Comparison of ENCODE assay signal across 22 cellular contexts in the genomic region with DNA sequence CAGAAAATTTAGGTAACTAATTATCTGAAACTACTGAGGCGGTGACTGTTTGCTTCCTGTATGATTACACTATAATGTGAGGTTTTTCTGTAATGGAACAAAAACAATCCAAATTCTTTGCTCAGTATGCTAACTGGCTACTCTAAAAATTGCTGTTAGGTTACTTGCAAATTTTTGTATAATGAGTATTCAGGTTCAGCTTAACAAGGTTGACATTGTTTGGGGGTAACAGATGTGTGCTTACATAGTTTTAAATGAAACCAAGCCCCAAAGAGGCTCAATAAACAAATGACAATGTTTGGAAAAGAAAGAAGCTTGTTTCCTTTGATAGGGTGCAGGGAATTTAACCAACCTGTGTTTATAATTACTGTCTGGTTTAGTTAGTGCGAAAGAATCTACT.
DNase-seq lines count a peak whose midpoint lies in the region; ATAC-seq, FAIRE-seq and TF ChIP-seq lines count a peak whose summit lies in the region.
"Had no signal": no experiment of that assay in that cellular context is flagged by ENCODE, and none has a peak within 500 bp of the region (broad histone marks: within the 10 kb centered on the region; RNA-seq: fewer than 3 reads in every experiment).

No MANE protein-coding gene starts in this region.

- no peak overlapping the region for H2BK120ac ChIP-seq in mesenchymal stem cell (ENCODE audit: low read depth, low read length)

- in situ Hi-C loops in brain microvascular endothelial cell (cut with HindIII; ENCODE audit: low pct_ligation_motif_present, low sequenced_read_pairs): no loop called here

- no peak for ATAC-seq in HG02571 (IDR thresholded peaks at IDR 0.05; ENCODE audit: unreplicated experiment)
- ATAC-seq: natural killer cell; stimulated activated effector memory CD8-positive, alpha-beta T cell treated with anti-CD3 and anti-CD28 coated beads, Interleukin-12 subunit alpha, Interleukin-12 subunit beta, amount 100 ng/mL, for 72 hours had no signal

- no peak overlapping the region for H4K91ac ChIP-seq in mesenchymal stem cell (ENCODE audit: low read length)

- TF ChIP-seq CTCF in BJ (IDR thresholded peaks at IDR 0.05; ENCODE audit: insufficient read depth, low read depth, low read length) (no peak), brain microvascular endothelial cell (IDR thresholded peaks at IDR 0.05; ENCODE audit: low read depth, low read length, missing control alignments) (no peak), kidney (IDR thresholded peaks at IDR 0.05; ENCODE audit: borderline replicate concordance, extremely low read depth, insufficient read depth) (no peak)

- H3K4ac ChIP-seq in mesenchymal stem cell (ENCODE audit: low read depth in 1 of 2, low read length in 2 of 2): no peak overlapping the region

- H3K9me3 ChIP-seq in mesenchymal stem cell (ENCODE audit: control insufficient read depth, low read length): no peaks in the 10 kb centered on the region
- H3K9me3 ChIP-seq in kidney (ENCODE audit: control insufficient read depth in 1 of 2, low read length in 2 of 2): no peaks in the 10 kb centered on the region
- H3K9me3 ChIP-seq: BLaER1, spleen, thyroid gland had no signal

- FAIRE-seq in kidney (lab: Jason Lieb, UNC): no peak
- FAIRE-seq: colon, H1 had no signal

- no peak overlapping the region for H4K8ac ChIP-seq in mesenchymal stem cell (ENCODE audit: low read length)

- POLR2A ChIA-PET in BJ (lab: Charles Lee): interaction anchor here (0.5 to 0.6 kb wide), 2 partner anchors 325 to 328 kb away, joined by 3 read pairs; no protein-coding TSS in a partner anchor

- no peak overlapping the region for H2BK15ac ChIP-seq in mesenchymal stem cell (ENCODE audit: low read depth, poor library complexity, severe bottlenecking)

- no peak overlapping the region for H2AFZ ChIP-seq in mesenchymal stem cell (ENCODE audit: low read depth, low read length)

- no CpG with 5 or more reads among the region's 2 CpGs for WGBS in mesenchymal stem cell

- CTCF ChIA-PET in BJ (lab: Yijun Ruan, JAX): no interaction called here

- H3K18ac ChIP-seq in mesenchymal stem cell (ENCODE audit: low read depth in 1 of 2, low read length in 2 of 2): no peak overlapping the region

- intact Hi-C loops in kidney (cut with DNase I): no loop called here

- H3K14ac ChIP-seq in mesenchymal stem cell (ENCODE audit: low read length in 2 of 2): no peak overlapping the region

- no peak overlapping the region for H2BK12ac ChIP-seq in mesenchymal stem cell (ENCODE audit: low read length in 2 of 2)

- H3K9ac ChIP-seq in mesenchymal stem cell (ENCODE audit: low read length) (no peak overlapping the region), kidney (ENCODE audit: low read length in 2 of 2) (no peak overlapping the region)
- H3K9ac ChIP-seq: BLaER1 had no signal

- no peaks in the 10 kb centered on the region for H3K4me1 ChIP-seq in mesenchymal stem cell (ENCODE audit: control insufficient read depth, insufficient read depth, low read depth, low read length)
- no peaks in the 10 kb centered on the region for H3K4me1 ChIP-seq in kidney (ENCODE audit: control insufficient read depth in 1 of 2, insufficient read depth in 1 of 2, low read depth in 1 of 2, low read length in 2 of 2)
- H3K4me1 ChIP-seq: BLaER1, spleen had no signal

- H3K27ac ChIP-seq in brain microvascular endothelial cell (peak overlapping the region; percentile 7), mesenchymal stem cell (ENCODE audit: low read length, poor library complexity, severe bottlenecking) (peak overlapping the region; percentile 93), kidney (ENCODE audit: low read depth in 2 of 2, low read length in 2 of 2) (no peak overlapping the region)
- H3K27ac ChIP-seq: BLaER1, spleen had no signal

- H2BK5ac ChIP-seq in mesenchymal stem cell (ENCODE audit: low read depth, low read length, poor library complexity, severe bottlenecking): no peak overlapping the region

- H3K4me2 ChIP-seq in mesenchymal stem cell (ENCODE audit: low read length, poor library complexity, severe bottlenecking): no peak overlapping the region
- H3K4me2 ChIP-seq: BLaER1 had no signal

- H3K79me1 ChIP-seq in mesenchymal stem cell (replicated peaks; ENCODE audit: low read length, poor library complexity, severe bottlenecking): no peaks in the 10 kb centered on the region

- peak; percentile 58 for DNase-seq in BJ (ENCODE audit: low read depth)
- peak; percentile 75 for DNase-seq in M059J (ENCODE audit: low read depth)
- no peak for DNase-seq in brain microvascular endothelial cell
- peak; percentile 43 for DNase-seq in mesenchymal stem cell
- DNase-seq in kidney: no peak
- no peak for DNase-seq in SK-N-DZ (ENCODE audit: low spot score)
- DNase-seq in pons (ENCODE audit: low spot score): no peak
- DNase-seq: activated CD4-positive, CD25-positive, alpha-beta regulatory T cell; amygdala; DMS 273 treated with DMSO at 0.1 percent for 48 hours; Karpas-422; natural killer cell; NCI-H146; NCI-H345; SHP77; spleen; thyroid gland had no signal

- H3K36me3 ChIP-seq in BJ (ENCODE audit: control insufficient read depth, insufficient read depth, low read length) (no peaks in the 10 kb centered on the region), brain microvascular endothelial cell (replicated peaks) (no peaks in the 10 kb centered on the region), mesenchymal stem cell (ENCODE audit: control insufficient read depth in 1 of 2, insufficient read depth in 2 of 2, low read depth in 1 of 2, low read length in 2 of 2) (no peaks in the 10 kb centered on the region), kidney (ENCODE audit: control insufficient read depth in 1 of 2, insufficient read depth in 2 of 2, low read length in 2 of 2) (no peaks in the 10 kb centered on the region)
- H3K36me3 ChIP-seq: BLaER1, spleen, thyroid gland had no signal

- H3K27me3 ChIP-seq in BJ (ENCODE audit: control insufficient read depth, insufficient read depth, low read length) (no peaks in the 10 kb centered on the region), brain microvascular endothelial cell (replicated peaks) (no peaks in the 10 kb centered on the region), mesenchymal stem cell (ENCODE audit: control insufficient read depth in 1 of 2, insufficient read depth in 1 of 2, low read length in 2 of 2) (no peaks in the 10 kb centered on the region)
- H3K27me3 ChIP-seq: BLaER1, spleen, thyroid gland had no signal

- no peak overlapping the region for H2AK5ac ChIP-seq in mesenchymal stem cell (ENCODE audit: low read length, severe bottlenecking)

- H3K4me3 ChIP-seq in BJ (ENCODE audit: low read depth, low read length) (no peak overlapping the region), brain microvascular endothelial cell (ENCODE audit: low read depth, low read length) (no peak overlapping the region), mesenchymal stem cell (ENCODE audit: insufficient read depth in 1 of 2, low read depth in 1 of 2, low read length in 2 of 2) (no peak overlapping the region), kidney (ENCODE audit: low read length in 2 of 2) (no peak overlapping the region)
- H3K4me3 ChIP-seq: BLaER1, spleen, thyroid gland had no signal

- no peak overlapping the region for H3K23ac ChIP-seq in mesenchymal stem cell (ENCODE audit: low read length in 2 of 2)

Comparison
In these comparisons a context has a peak if more than half of its experiments do, and no peak if none do; other contexts are left out.
1. DNase-seq: peak in BJ (single experiment), M059J (single experiment) and mesenchymal stem cell (single experiment); none in brain microvascular endothelial cell (single experiment), kidney (single experiment), SK-N-DZ (single experiment) and pons (single experiment).
2. H3K27ac ChIP-seq: peak in brain microvascular endothelial cell (single experiment) and mesenchymal stem cell (single experiment); none in kidney (0 of 2).